Comparison of ENCODE assay signal across 16 cellular contexts in the genomic region with DNA sequence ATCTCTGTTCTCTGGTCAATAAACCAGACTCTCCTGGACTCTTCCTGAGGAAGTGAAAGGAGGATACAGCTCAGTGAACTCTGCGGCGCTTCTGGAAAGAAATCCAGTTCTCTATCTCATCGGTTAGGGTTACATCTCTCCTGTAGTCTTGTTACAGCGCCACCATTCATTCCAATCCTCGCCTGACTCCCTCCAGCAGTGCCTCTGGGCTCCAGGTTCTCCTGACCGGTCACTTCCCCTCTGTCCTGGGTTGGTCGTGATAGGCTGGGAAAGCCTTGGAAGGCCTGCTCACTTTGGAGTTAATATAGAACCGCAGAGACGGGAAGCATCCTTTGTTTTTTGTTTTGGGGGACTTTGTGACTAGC.
DNase-seq lines count a peak whose midpoint lies in the region; ATAC-seq and TF ChIP-seq lines count a peak whose summit lies in the region.
"Had no signal": no experiment of that assay in that cellular context is flagged by ENCODE, and none has a peak within 500 bp of the region (broad histone marks: within the 10 kb centered on the region; RNA-seq: fewer than 3 reads in every experiment).

No MANE protein-coding gene starts in this region.

- CTCF ChIA-PET in activated CD8-positive, alpha-beta T cell treated with anti-CD3 and anti-CD28 coated beads for 36 hours (lab: Charles Lee) = no interaction called here

- no peak overlapping the region for H3K23ac ChIP-seq in mesendoderm (ENCODE audit: low read length)

- TF ChIP-seq CTCF in WERI-Rb-1 (IDR thresholded peaks at IDR 0.05; ENCODE audit: low read depth, low read length) (peak; percentile 33; the same call in 1 of the 2 replicates), tibial nerve (IDR thresholded peaks at IDR 0.05) (no peak)
- TF ChIP-seq CTCF in activated CD8-positive, alpha-beta T cell treated with anti-CD3 and anti-CD28 coated beads for 36 hours (IDR thresholded peaks at IDR 0.05) = no peak

- H3K9me3 Mint-ChIP-seq in activated CD8-positive, alpha-beta T cell treated with anti-CD3 and anti-CD28 coated beads for 36 hours = no peaks in the 10 kb centered on the region
- H3K9me3 Mint-ChIP-seq: activated naive CD4-positive, alpha-beta T cell treated with anti-CD3 and anti-CD28 coated beads, Interleukin-2, amount 50 U/mL, for 72 hours had no signal

- no peak overlapping the region for H3K27ac Mint-ChIP-seq in activated CD8-positive, alpha-beta T cell treated with anti-CD3 and anti-CD28 coated beads for 36 hours
- H3K27ac Mint-ChIP-seq: stimulated activated naive CD8-positive, alpha-beta T cell treated with anti-CD3 and anti-CD28 coated beads, Interleukin-15, Interleukin-2, amounts not matched to agents 100 ng/mL and 50 ng/mL, for 24 hours had no signal

- no peaks in the 10 kb centered on the region for H3K79me2 ChIP-seq in mesendoderm (ENCODE audit: control insufficient read depth, insufficient read depth, low read length)

- peaks cover 4% of the 10 kb centered on the region for H3K27me3 Mint-ChIP-seq in activated CD8-positive, alpha-beta T cell treated with anti-CD3 and anti-CD28 coated beads for 36 hours
- H3K27me3 Mint-ChIP-seq: stimulated activated naive CD8-positive, alpha-beta T cell treated with anti-CD3 and anti-CD28 coated beads, Interleukin-15, Interleukin-2, amounts not matched to agents 100 ng/mL and 50 ng/mL, for 24 hours had no signal

- H3K4me3 ChIP-seq in WERI-Rb-1 (ENCODE audit: low read depth, low read length) = peak overlapping the region; percentile 37
- no peak overlapping the region for H3K4me3 ChIP-seq in mesendoderm (ENCODE audit: low read length)
- peak overlapping the region in 1 of 4 donors; percentile 7 for H3K4me3 ChIP-seq in tibial nerve
- H3K4me3 ChIP-seq: SJSA1 had no signal

- H3K27ac ChIP-seq in WERI-Rb-1 = peak overlapping the region; percentile 88
- no peak overlapping the region for H3K27ac ChIP-seq in mesendoderm (ENCODE audit: low read depth, low read length)
- H3K27ac ChIP-seq in tibial nerve = peak overlapping the region in 3 of 4 donors; percentile 23 to 51 (median 49)
- H3K27ac ChIP-seq: foreskin keratinocyte, SJSA1 had no signal

- POLR2A ChIA-PET in activated CD8-positive, alpha-beta T cell treated with anti-CD3 and anti-CD28 coated beads for 36 hours (lab: Charles Lee) = no interaction called here

- H3K4me1 Mint-ChIP-seq in activated CD8-positive, alpha-beta T cell treated with anti-CD3 and anti-CD28 coated beads for 36 hours (ENCODE audit: low read depth) = no peaks in the 10 kb centered on the region

- H3K9ac ChIP-seq in mesendoderm (ENCODE audit: low read length) = no peak overlapping the region

- H3K18ac ChIP-seq in mesendoderm (ENCODE audit: low read length) = no peak overlapping the region

- WGBS in mesendoderm (ENCODE audit: extremely low coverage, insufficient coverage, low lambda C conversion rate) = no CpG with 5 or more reads among the region's 9 CpGs
- WGBS in tibial nerve, 2 donors = 45 to 46% methylated on average over 9 of the region's 9 CpGs

- H3K79me1 ChIP-seq in mesendoderm (ENCODE audit: low read length) = no peaks in the 10 kb centered on the region

- H3K9me3 ChIP-seq in WERI-Rb-1 (ENCODE audit: severe bottlenecking) (no peaks in the 10 kb centered on the region), tibial nerve (no peaks in the 10 kb centered on the region)
- H3K9me3 ChIP-seq: SJSA1 had no signal

- no peak overlapping the region for H2BK15ac ChIP-seq in mesendoderm (replicated peaks; ENCODE audit: low read depth)

- peak; percentile 58 to 70 for ATAC-seq in left cardiac atrium
- ATAC-seq in activated CD8-positive, alpha-beta T cell treated with anti-CD3 and anti-CD28 coated beads for 36 hours = no peak
- ATAC-seq: activated naive CD4-positive, alpha-beta T cell treated with anti-CD3 and anti-CD28 coated beads, Interleukin-2, amount 50 U/mL, for 72 hours; foreskin keratinocyte had no signal

- H4K8ac ChIP-seq in mesendoderm (ENCODE audit: low read depth, low read length) = no peak overlapping the region

- H3K4me1 ChIP-seq in mesendoderm (ENCODE audit: control insufficient read depth, low read depth, low read length) = no peaks in the 10 kb centered on the region
- peaks cover 0 to 14% (median 0%) of the 10 kb centered on the region in 4 donors for H3K4me1 ChIP-seq in tibial nerve
- H3K4me1 ChIP-seq: foreskin keratinocyte, SJSA1 had no signal

- no peak for TF ChIP-seq EP300 in tibial nerve (IDR thresholded peaks at IDR 0.05)

- H3K4me3 Mint-ChIP-seq in activated CD8-positive, alpha-beta T cell treated with anti-CD3 and anti-CD28 coated beads for 36 hours = no peak overlapping the region
- H3K4me3 Mint-ChIP-seq: stimulated activated naive CD8-positive, alpha-beta T cell treated with anti-CD3 and anti-CD28 coated beads, Interleukin-15, Interleukin-2, amounts not matched to agents 100 ng/mL and 50 ng/mL, for 24 hours had no signal

- H3K56ac ChIP-seq in mesendoderm (ENCODE audit: low read length) = no peak overlapping the region

- H2BK120ac ChIP-seq in mesendoderm (ENCODE audit: low read depth, low read length) = no peak overlapping the region

- DNase-seq in WERI-Rb-1 (peak; percentile 70), left cardiac atrium (no peak), mesendoderm (peak; percentile 41), tibial nerve (ENCODE audit: low spot score in 2 of 2) (no peak), NCI-H510A (lab: John Stamatoyannopoulos, UW) (no peak)
- DNase-seq in activated T-cell treated with anti-CD3 and anti-CD28 coated beads, Interleukin-2, amount 50 U/mL, for 1 hour = no peak
- DNase-seq in activated CD8-positive, alpha-beta T cell treated with anti-CD3 and anti-CD28 coated beads for 36 hours = no peak
- DNase-seq: activated CD8-positive, alpha-beta memory T cell treated with anti-CD3 and anti-CD28 coated beads for 24 hours; AML-193; COR-L47; foreskin keratinocyte; Kasumi-1; NCI-H2171 had no signal

- H3K36me3 ChIP-seq in WERI-Rb-1 (no peaks in the 10 kb centered on the region), mesendoderm (ENCODE audit: control insufficient read depth, insufficient read depth, low read length) (no peaks in the 10 kb centered on the region), tibial nerve (no peaks in the 10 kb centered on the region)
- H3K36me3 ChIP-seq: SJSA1 had no signal

- no peak overlapping the region for H3K4me2 ChIP-seq in mesendoderm (ENCODE audit: low read length)

- H3K27me3 ChIP-seq in WERI-Rb-1 (ENCODE audit: insufficient read depth, low read depth, severe bottlenecking) = no peaks in the 10 kb centered on the region
- H3K27me3 ChIP-seq in mesendoderm (ENCODE audit: insufficient read depth, low read length, poor library complexity) = no peaks in the 10 kb centered on the region
- no peaks in the 10 kb centered on the region for H3K27me3 ChIP-seq in tibial nerve
- H3K27me3 ChIP-seq: foreskin keratinocyte had no signal

- H2BK5ac ChIP-seq in mesendoderm (ENCODE audit: low read length) = no peak overlapping the region

- H4K5ac ChIP-seq in mesendoderm (ENCODE audit: low read length) = no peak overlapping the region

- no peak overlapping the region for H2AK5ac ChIP-seq in mesendoderm (ENCODE audit: low read length)

- H3K4ac ChIP-seq in mesendoderm (ENCODE audit: low read depth, low read length) = no peak overlapping the region

- no peak for TF ChIP-seq POLR2A in tibial nerve (IDR thresholded peaks at IDR 0.05)

- no peaks in the 10 kb centered on the region for H3K36me3 Mint-ChIP-seq in activated CD8-positive, alpha-beta T cell treated with anti-CD3 and anti-CD28 coated beads for 36 hours (ENCODE audit: low read depth)
- H3K36me3 Mint-ChIP-seq: activated naive CD4-positive, alpha-beta T cell treated with anti-CD3 and anti-CD28 coated beads, Interleukin-2, amount 50 U/mL, for 72 hours had no signal

- intact Hi-C loops in left cardiac atrium (cut with DNase I) = no loop called here
- intact Hi-C loops in activated CD8-positive, alpha-beta T cell treated with anti-CD3 and anti-CD28 coated beads for 36 hours (cut with micrococcal nuclease) = no loop called here

Comparison
In these comparisons a context has a peak if more than half of its experiments do, and no peak if none do; other contexts are left out.
1. DNase-seq: peak in WERI-Rb-1 (single experiment) and mesendoderm (single experiment); none in left cardiac atrium (single experiment), tibial nerve (0 of 2), activated T-cell treated with anti-CD3 and anti-CD28 coated beads, Interleukin-2, amount 50 U/mL, for 1 hour (single experiment), NCI-H510A (single experiment) and activated CD8-positive, alpha-beta T cell treated with anti-CD3 and anti-CD28 coated beads for 36 hours (single experiment).